Comparison of ENCODE assay signal across 8 cellular contexts in the genomic region with DNA sequence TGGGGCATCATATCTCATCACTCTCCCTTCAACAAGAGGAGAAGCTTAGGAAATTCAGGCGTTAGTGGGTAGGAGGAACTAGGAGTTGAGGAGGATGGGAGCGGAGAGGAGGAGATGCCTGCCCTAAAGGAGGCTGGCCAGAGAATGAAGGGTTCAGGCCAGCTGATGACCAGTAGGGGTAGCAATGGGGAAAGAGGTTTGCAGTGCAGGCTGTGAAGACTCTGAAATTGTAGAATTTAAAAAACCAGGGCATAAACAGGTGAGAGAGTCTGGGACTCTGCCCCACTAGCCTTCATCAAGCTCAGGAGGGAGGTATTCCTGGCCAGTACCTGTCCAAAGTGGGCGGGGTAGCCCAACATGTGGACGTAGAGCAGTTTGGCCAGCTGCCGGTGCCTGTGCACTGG.
DNase-seq lines count a peak whose midpoint lies in the region; ATAC-seq lines count a peak whose summit lies in the region.

No MANE protein-coding gene starts in this region.

- peak; percentile 7 for ATAC-seq in HG02870 (IDR thresholded peaks at IDR 0.05; ENCODE audit: unreplicated experiment)
- no peak for ATAC-seq in activated naive CD8-positive, alpha-beta T cell treated with anti-CD3 and anti-CD28 coated beads, Interleukin-2, amount 50 U/mL, for 24 hours
- no peak for ATAC-seq in HG03108 (IDR thresholded peaks at IDR 0.05; ENCODE audit: unreplicated experiment)
- no peak for ATAC-seq in HG03196 (IDR thresholded peaks at IDR 0.05; ENCODE audit: unreplicated experiment)
- ATAC-seq in HG03565 (IDR thresholded peaks at IDR 0.05; ENCODE audit: unreplicated experiment), result no peak

- peaks cover under 1% of the 10 kb centered on the region for H3K27me3 Mint-ChIP-seq in activated naive CD8-positive, alpha-beta T cell treated with anti-CD3 and anti-CD28 coated beads, Interleukin-2, amount 50 U/mL, for 24 hours

- peaks cover 15% of the 10 kb centered on the region for H3K4me1 ChIP-seq in stomach smooth muscle (ENCODE audit: control insufficient read depth, insufficient read depth, low read length)

- peak overlapping the region; percentile 98 for H3K4me3 Mint-ChIP-seq in activated naive CD8-positive, alpha-beta T cell treated with anti-CD3 and anti-CD28 coated beads, Interleukin-2, amount 50 U/mL, for 24 hours

- DNase-seq in activated naive CD8-positive, alpha-beta T cell treated with anti-CD3 and anti-CD28 coated beads, Interleukin-2, amount 50 U/mL, for 24 hours, result no peak

- H3K4me1 Mint-ChIP-seq in activated naive CD8-positive, alpha-beta T cell treated with anti-CD3 and anti-CD28 coated beads, Interleukin-2, amount 50 U/mL, for 24 hours, result peaks cover 30% of the 10 kb centered on the region

- peaks cover 2% of the 10 kb centered on the region for H3K9me3 ChIP-seq in iPS-18c (ENCODE audit: control insufficient read depth, insufficient read depth, low read length)
- no peaks in the 10 kb centered on the region for H3K9me3 ChIP-seq in stomach smooth muscle (ENCODE audit: control insufficient read depth in 2 of 2, low read length in 2 of 2)

- H3K27ac Mint-ChIP-seq in activated naive CD8-positive, alpha-beta T cell treated with anti-CD3 and anti-CD28 coated beads, Interleukin-2, amount 50 U/mL, for 24 hours, result peak overlapping the region; percentile 98

- H3K9ac ChIP-seq in stomach smooth muscle (ENCODE audit: low read length in 2 of 2), result peak overlapping the region; percentile 73 to 80

- H3K36me3 Mint-ChIP-seq in activated naive CD8-positive, alpha-beta T cell treated with anti-CD3 and anti-CD28 coated beads, Interleukin-2, amount 50 U/mL, for 24 hours (ENCODE audit: low read depth), result peaks cover 15% of the 10 kb centered on the region

- H3K36me3 ChIP-seq in stomach smooth muscle (ENCODE audit: control insufficient read depth in 2 of 2, insufficient read depth in 2 of 2, low read length in 2 of 2), result no peaks in the 10 kb centered on the region

- H3K9me3 Mint-ChIP-seq in activated naive CD8-positive, alpha-beta T cell treated with anti-CD3 and anti-CD28 coated beads, Interleukin-2, amount 50 U/mL, for 24 hours, result no peaks in the 10 kb centered on the region

- H3K27ac ChIP-seq in stomach smooth muscle (ENCODE audit: low read length), result peak overlapping the region; percentile 31

- H3K4me3 ChIP-seq in GM08714 (ENCODE audit: low read length) (peak overlapping the region; percentile 77), iPS-18c (ENCODE audit: insufficient read depth, low read depth, low read length) (peak overlapping the region; percentile 93), stomach smooth muscle (ENCODE audit: low read length in 2 of 2) (peak overlapping the region; percentile 81 to 87)

- H3K27me3 ChIP-seq in stomach smooth muscle (ENCODE audit: control insufficient read depth in 1 of 2, insufficient read depth in 2 of 2, low read length in 2 of 2), result peaks cover 2 to 3% of the 10 kb centered on the region in 2 donors
